In genomic region chr14:22726012-22726411, GRCh38 we compare ENCODE assay signal across 2 cellular contexts.
TF ChIP-seq lines count a peak whose summit lies in the region.

No MANE protein-coding gene starts in this region.

TF ChIP-seq in HepG2, 621 proteins besides CTCF, POLR2A, EP300 and RAD21:
- TF ChIP-seq, protein P1, sequence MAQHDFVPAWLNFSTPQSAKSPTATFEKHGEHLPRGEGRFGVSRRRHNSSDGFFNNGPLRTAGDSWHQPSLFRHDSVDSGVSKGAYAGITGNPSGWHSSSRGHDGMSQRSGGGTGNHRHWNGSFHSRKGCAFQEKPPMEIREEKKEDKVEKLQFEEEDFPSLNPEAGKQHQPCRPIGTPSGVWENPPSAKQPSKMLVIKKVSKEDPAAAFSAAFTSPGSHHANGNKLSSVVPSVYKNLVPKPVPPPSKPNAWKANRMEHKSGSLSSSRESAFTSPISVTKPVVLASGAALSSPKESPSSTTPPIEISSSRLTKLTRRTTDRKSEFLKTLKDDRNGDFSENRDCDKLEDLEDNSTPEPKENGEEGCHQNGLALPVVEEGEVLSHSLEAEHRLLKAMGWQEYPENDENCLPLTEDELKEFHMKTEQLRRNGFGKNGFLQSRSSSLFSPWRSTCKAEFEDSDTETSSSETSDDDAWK (CRISPR knock-in tag; IDR thresholded peaks at IDR 0.05) = no peak
- TF ChIP-seq ZNF780A (CRISPR knock-in tag; IDR thresholded peaks at IDR 0.05) (no peak), ZNF225 (CRISPR knock-in tag; IDR thresholded peaks at IDR 0.05) (peak; percentile 59; the same call in 1 of the 2 replicates), TCF7 (IDR thresholded peaks at IDR 0.05; ENCODE audit: low read depth) (no peak), KAT7 (CRISPR knock-in tag; IDR thresholded peaks at IDR 0.05; ENCODE audit: borderline replicate concordance) (no peak)

TF ChIP-seq in H1, 55 proteins besides CTCF, POLR2A, EP300 and RAD21:
- TF ChIP-seq TEAD4 (IDR thresholded peaks at IDR 0.05; ENCODE audit: low read depth, low read length) (no peak), SP4 (IDR thresholded peaks at IDR 0.05; ENCODE audit: low read length) (no peak), KDM4A (IDR thresholded peaks at IDR 0.05; ENCODE audit: low read depth, low read length, severe bottlenecking) (no peak), SAP30 (IDR thresholded peaks at IDR 0.05; ENCODE audit: insufficient read depth, insufficient replicate concordance, low read length) (no peak), SIX5 (IDR thresholded peaks at IDR 0.05; ENCODE audit: low read depth, low read length) (no peak)
TF ChIP-seq in H1: peak in this region for 0.
